In genomic region chr5:156218364-156219158, GRCh38 we compare ENCODE assay signal across 25 cellular contexts.
"Had no signal": no experiment of that assay in that cellular context is flagged by ENCODE, and none has a peak within 500 bp of the region (broad histone marks: within the 10 kb centered on the region; RNA-seq: fewer than 3 reads in every experiment).

No MANE protein-coding gene starts in this region.

- H3K36me3 ChIP-seq: neutrophil, pancreas, sigmoid colon, spleen, suprapubic skin, transverse colon, upper lobe of right lung, uterus had no signal

- H3K9me3 ChIP-seq: mucosa of descending colon, neutrophil, pancreas, suprapubic skin, transverse colon, upper lobe of right lung, uterus had no signal

- ATAC-seq: left colon; mucosa of descending colon; pancreas; stimulated activated naive CD8-positive, alpha-beta T cell treated with anti-CD3 and anti-CD28 coated beads, Interleukin-15, amount 100 ng/mL, for 72 hours; upper lobe of right lung had no signal

- H3K27ac ChIP-seq: dorsolateral prefrontal cortex, neutrophil, pancreas, sigmoid colon, skin epidermis, spleen, suprapubic skin, transverse colon, upper lobe of right lung, uterus had no signal

- DNase-seq: dorsolateral prefrontal cortex; effector CD4-positive, alpha-beta T cell; head of caudate nucleus; left colon; left ventricle myocardium superior; mucosa of descending colon; naive B cell; pancreas; sigmoid colon; spleen; stimulated activated naive CD4-positive, alpha-beta T cell; stimulated activated naive CD8-positive, alpha-beta T cell treated with anti-CD3 and anti-CD28 coated beads, Interleukin-15, amount 100 ng/mL, for 72 hours; transverse colon; upper lobe of right lung; uterus had no signal

- H3K27ac Mint-ChIP-seq: memory B cell; mesothelial cell of epicardium; naive B cell; natural killer cell treated with Interleukin-12 subunit alpha and Interleukin-12 subunit beta and Interleukin-15 and Interleukin-18, amount 100 ng/mL, for 72 hours; stimulated activated naive CD8-positive, alpha-beta T cell treated with anti-CD3 and anti-CD28 coated beads, Interleukin-15, amount 100 ng/mL, for 72 hours had no signal

- H3K4me1 ChIP-seq: pancreas, sigmoid colon, spleen, suprapubic skin, transverse colon, upper lobe of right lung, uterus had no signal

- H3K4me3 Mint-ChIP-seq: memory B cell; mesothelial cell of epicardium; naive B cell; natural killer cell treated with Interleukin-12 subunit alpha and Interleukin-12 subunit beta and Interleukin-15 and Interleukin-18, amount 100 ng/mL, for 72 hours; neural crest cell; stimulated activated naive CD8-positive, alpha-beta T cell treated with anti-CD3 and anti-CD28 coated beads, Interleukin-15, amount 100 ng/mL, for 72 hours had no signal

- H3K27me3 ChIP-seq: dorsolateral prefrontal cortex, neutrophil, pancreas, sigmoid colon, spleen, suprapubic skin, transverse colon, upper lobe of right lung, uterus had no signal

- H3K36me3 Mint-ChIP-seq: memory B cell; mesothelial cell of epicardium; naive B cell; natural killer cell treated with Interleukin-12 subunit alpha and Interleukin-12 subunit beta and Interleukin-15 and Interleukin-18, amount 100 ng/mL, for 72 hours had no signal

- H3K4me1 Mint-ChIP-seq: memory B cell; mesothelial cell of epicardium; naive B cell; neural crest cell; stimulated activated naive CD8-positive, alpha-beta T cell treated with anti-CD3 and anti-CD28 coated beads, Interleukin-15, amount 100 ng/mL, for 72 hours had no signal

- H3K4me3 ChIP-seq: dorsolateral prefrontal cortex, lung, mucosa of descending colon, pancreas, sigmoid colon, skin epidermis, spleen, suprapubic skin, transverse colon, upper lobe of right lung, uterus had no signal

- FAIRE-seq: colon, frontal cortex, pancreas had no signal
